ENCODE assay signal across 8 cellular contexts in the genomic region with DNA sequence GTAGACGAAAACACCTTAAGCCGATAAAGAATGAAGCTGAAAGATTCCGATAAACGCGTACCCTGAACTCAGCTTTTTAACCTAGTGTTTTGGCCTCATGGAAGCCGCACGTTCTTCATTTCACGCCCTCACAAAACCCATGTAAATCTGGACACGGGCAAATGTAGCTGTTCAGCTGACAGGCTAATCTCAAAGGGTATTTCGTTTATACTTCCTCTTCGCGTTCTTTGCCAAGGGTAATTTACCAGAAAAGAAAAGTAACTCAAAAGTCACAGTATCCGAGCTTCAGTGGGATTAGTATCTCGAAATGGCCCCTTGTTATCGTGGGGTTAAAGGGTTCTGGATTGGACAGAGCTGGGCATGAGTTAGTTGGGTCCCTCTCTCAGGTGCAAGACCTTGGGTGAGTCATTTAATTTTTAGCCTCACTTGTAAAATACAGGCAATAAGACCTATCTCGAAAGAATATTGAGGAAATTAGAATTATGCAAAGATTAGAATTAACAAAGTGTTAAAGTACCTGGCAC. TPM values are rescaled to one million over a fixed set of nuclear protein-coding genes. Genes with fewer than 3 reads are reported as not detected.
DNase-seq lines count a peak whose midpoint lies in the region; ATAC-seq, FAIRE-seq and TF ChIP-seq lines count a peak whose summit lies in the region.

No MANE protein-coding gene starts in this region.

- no peak for DNase-seq in GM12865 (ENCODE audit: low read depth)
- no peak for DNase-seq in keratinocyte (ENCODE audit: low read depth, low spot score)
- DNase-seq in thoracic aorta (ENCODE audit: low spot score), result no peak
- DNase-seq in NCI-H446 treated with DMSO at 0.1 percent for 48 hours (lab: John Stamatoyannopoulos, UW), result no peak
- DNase-seq in NCI-H748 treated with DMSO at 0.1 percent for 48 hours (lab: John Stamatoyannopoulos, UW), result no peak

- peak overlapping the region; percentile 100 for H3K27ac Mint-ChIP-seq in activated T-helper 17 cell treated with anti-CD3 and anti-CD28 coated beads, Interleukin-2, amount 50 U/mL, for 72 hours

- peak overlapping the region; percentile 100 for H3K9ac ChIP-seq in keratinocyte (ENCODE audit: control insufficient read depth, extremely low read depth, insufficient read depth, low read length)

- H3K4me3 ChIP-seq in GM12865 (ENCODE audit: low read depth, low read length) (peak overlapping the region; percentile 97), keratinocyte (ENCODE audit: control insufficient read depth in 2 of 3, extremely low read depth in 1 of 3, insufficient read depth in 2 of 3, low read depth in 1 of 3, low read length in 3 of 3) (peak overlapping the region; percentile 97), thoracic aorta (peak overlapping the region; percentile 94)

- H3K4me3 Mint-ChIP-seq in activated T-helper 17 cell treated with anti-CD3 and anti-CD28 coated beads, Interleukin-2, amount 50 U/mL, for 72 hours, result peak overlapping the region; percentile 99

- no peaks in the 10 kb centered on the region for H3K36me3 ChIP-seq in keratinocyte (ENCODE audit: control insufficient read depth in 2 of 2, extremely low read depth in 1 of 2, insufficient read depth in 2 of 2, low read length in 2 of 2)
- H3K36me3 ChIP-seq in thoracic aorta, result no peaks in the 10 kb centered on the region

- H3K36me3 Mint-ChIP-seq in activated T-helper 17 cell treated with anti-CD3 and anti-CD28 coated beads, Interleukin-2, amount 50 U/mL, for 72 hours (ENCODE audit: low read depth), result peaks cover 50% of the 10 kb centered on the region

- H3K4me1 Mint-ChIP-seq in activated T-helper 17 cell treated with anti-CD3 and anti-CD28 coated beads, Interleukin-2, amount 50 U/mL, for 72 hours, result peaks cover 24% of the 10 kb centered on the region

- H3K79me2 ChIP-seq in keratinocyte (ENCODE audit: control insufficient read depth, insufficient read depth, low read length), result peaks cover 41% of the 10 kb centered on the region

- H4K20me1 ChIP-seq in keratinocyte (ENCODE audit: control insufficient read depth, extremely low read depth, insufficient read depth, low read length), result peaks cover 18% of the 10 kb centered on the region

- dilution Hi-C loops in keratinocyte (cut with MboI; ENCODE audit: extremely low pct_ligation_motif_present, low sequenced_read_pairs), result no loop called here

- no peaks in the 10 kb centered on the region for H3K9me3 Mint-ChIP-seq in activated T-helper 17 cell treated with anti-CD3 and anti-CD28 coated beads, Interleukin-2, amount 50 U/mL, for 72 hours

- peak overlapping the region; percentile 98 for H3K4me2 ChIP-seq in keratinocyte (ENCODE audit: control insufficient read depth, extremely low read depth, insufficient read depth, low read depth, low read length)

- ATAC-seq in HG02678 (IDR thresholded peaks at IDR 0.05; ENCODE audit: unreplicated experiment) (peak; percentile 6), thoracic aorta (ENCODE audit: insufficient number of reproducible peaks, low FRiP score, low read depth) (peak; percentile 2), GM19324 (IDR thresholded peaks at IDR 0.05; ENCODE audit: low FRiP score, unreplicated experiment) (no peak)
- no peak for ATAC-seq in activated T-helper 17 cell treated with anti-CD3 and anti-CD28 coated beads, Interleukin-2, amount 50 U/mL, for 72 hours (replicated peaks)

- H3K9me3 ChIP-seq in keratinocyte (ENCODE audit: control insufficient read depth, low read depth, low read length), result no peaks in the 10 kb centered on the region
- no peaks in the 10 kb centered on the region for H3K9me3 ChIP-seq in thoracic aorta

- FAIRE-seq in keratinocyte (lab: Jason Lieb, UNC), result no peak

- peaks cover 26% of the 10 kb centered on the region for H3K4me1 ChIP-seq in keratinocyte (ENCODE audit: control insufficient read depth, extremely low read depth, insufficient read depth, low read length)
- peaks cover 20 to 29% of the 10 kb centered on the region in 2 donors for H3K4me1 ChIP-seq in thoracic aorta (ENCODE audit: control insufficient read depth in 1 of 2, low read depth in 2 of 2)

- no peak for TF ChIP-seq CTCF in GM12865 (IDR thresholded peaks at IDR 0.05; ENCODE audit: insufficient read depth, low read depth, low read length, missing control alignments)
- TF ChIP-seq CTCF in keratinocyte (optimal IDR thresholded peaks at IDR 0.05 in 1 of 3, IDR thresholded peaks at IDR 0.05 in 1 of 3, conservative IDR thresholded peaks at IDR 0.05 in 1 of 3; ENCODE audit: extremely low read depth in 1 of 3, insufficient read depth in 2 of 3, low read length in 3 of 3), result no peak
- TF ChIP-seq CTCF in thoracic aorta (IDR thresholded peaks at IDR 0.05), result no peak

- H3K27ac ChIP-seq in keratinocyte (ENCODE audit: control insufficient read depth, insufficient read depth, low read length), result peak overlapping the region; percentile 97
- peak overlapping the region; percentile 96 to 100 for H3K27ac ChIP-seq in thoracic aorta

- no peaks in the 10 kb centered on the region for H3K9me1 ChIP-seq in keratinocyte (ENCODE audit: control insufficient read depth, extremely low read depth, insufficient read depth, low read length)

- no peaks in the 10 kb centered on the region for H3K27me3 ChIP-seq in keratinocyte (ENCODE audit: control insufficient read depth, extremely low read depth, insufficient read depth, low read length)
- H3K27me3 ChIP-seq in thoracic aorta (replicated peaks; ENCODE audit: insufficient read depth), result no peaks in the 10 kb centered on the region

- peak overlapping the region; percentile 91 for H2AFZ ChIP-seq in keratinocyte (ENCODE audit: control insufficient read depth, low read length)

- no peaks in the 10 kb centered on the region for H3K27me3 Mint-ChIP-seq in activated T-helper 17 cell treated with anti-CD3 and anti-CD28 coated beads, Interleukin-2, amount 50 U/mL, for 72 hours

RNA-seq across cellular contexts. Expression of gene CALM2, which starts 0.8 kb away (rescaled TPM):
- total RNA-seq in activated T-helper 17 cell treated with anti-CD3 and anti-CD28 coated beads, Interleukin-2, amount 50 U/mL, for 72 hours, result 100 to 1,000 TPM; 243 to 348 TPM
- 363 to 762 TPM (median 668 TPM) in 3 replicates for polyA plus RNA-seq in keratinocyte
- 1,423 TPM for polyA plus RNA-seq in keratinocyte (2011; ENCODE audit: low read depth)
- 571 and 866 TPM in 2 replicates for polyA plus RNA-seq in keratinocyte (2011; cell fraction: cytosol; rRNA removed)
- 235 and 430 TPM in 2 replicates for polyA plus RNA-seq in keratinocyte (2011; cell fraction: nucleus; rRNA removed)
- polyA plus RNA-seq in keratinocyte (2012; ENCODE audit: low replicate concordance), result 468 and 705 TPM in 2 replicates
- 31.4 to 266 TPM (median 101 TPM) in 3 replicates for polyA minus RNA-seq in keratinocyte
- polyA minus RNA-seq in keratinocyte (2011; cell fraction: cytosol; rRNA and poly(A)+ RNA removed), result 158 TPM
- polyA minus RNA-seq in keratinocyte (2011; cell fraction: nucleus; rRNA and poly(A)+ RNA removed), result 48.5 and 107 TPM in 2 replicates
- 100 to 1,000 TPM; 434 to 555 TPM for total RNA-seq in thoracic aorta

RNA-seq across cellular contexts. Expression of gene STPG4, which starts 22.0 kb away (rescaled TPM):
- under 1 TPM; 0.19 to 0.50 TPM for total RNA-seq in activated T-helper 17 cell treated with anti-CD3 and anti-CD28 coated beads, Interleukin-2, amount 50 U/mL, for 72 hours
- 0.26 TPM in 1 of 3 replicates, not detected in the others for polyA plus RNA-seq in keratinocyte
- not detected for polyA plus RNA-seq in keratinocyte (2011; ENCODE audit: low read depth)
- polyA plus RNA-seq in keratinocyte (2011; cell fraction: cytosol; rRNA removed), result not detected in 2 replicates
- polyA plus RNA-seq in keratinocyte (2011; cell fraction: nucleus; rRNA removed), result 0.24 and 0.27 TPM in 2 replicates
- polyA plus RNA-seq in keratinocyte (2012; ENCODE audit: low replicate concordance), result 0.28 TPM in 1 of 2 replicates, not detected in the other
- 0.46 TPM in 1 of 3 replicates, not detected in the others for polyA minus RNA-seq in keratinocyte
- polyA minus RNA-seq in keratinocyte (2011; cell fraction: cytosol; rRNA and poly(A)+ RNA removed), result not detected
- polyA minus RNA-seq in keratinocyte (2011; cell fraction: nucleus; rRNA and poly(A)+ RNA removed), result 0.39 TPM in 1 of 2 replicates, not detected in the other
- not detected for total RNA-seq in thoracic aorta

Comparison
In these comparisons a context has a peak if more than half of its experiments do, and no peak if none do; other contexts are left out.
1. ATAC-seq: peak in HG02678 (single experiment) and thoracic aorta (single experiment); none in activated T-helper 17 cell treated with anti-CD3 and anti-CD28 coated beads, Interleukin-2, amount 50 U/mL, for 72 hours (single experiment) and GM19324 (single experiment).
2. Peak in every context shown above with its lines, with median percentiles within 50 percentile points of each other: H3K4me3 ChIP-seq.